Comparison of ENCODE assay signal across 1 cellular context in the genomic region with DNA sequence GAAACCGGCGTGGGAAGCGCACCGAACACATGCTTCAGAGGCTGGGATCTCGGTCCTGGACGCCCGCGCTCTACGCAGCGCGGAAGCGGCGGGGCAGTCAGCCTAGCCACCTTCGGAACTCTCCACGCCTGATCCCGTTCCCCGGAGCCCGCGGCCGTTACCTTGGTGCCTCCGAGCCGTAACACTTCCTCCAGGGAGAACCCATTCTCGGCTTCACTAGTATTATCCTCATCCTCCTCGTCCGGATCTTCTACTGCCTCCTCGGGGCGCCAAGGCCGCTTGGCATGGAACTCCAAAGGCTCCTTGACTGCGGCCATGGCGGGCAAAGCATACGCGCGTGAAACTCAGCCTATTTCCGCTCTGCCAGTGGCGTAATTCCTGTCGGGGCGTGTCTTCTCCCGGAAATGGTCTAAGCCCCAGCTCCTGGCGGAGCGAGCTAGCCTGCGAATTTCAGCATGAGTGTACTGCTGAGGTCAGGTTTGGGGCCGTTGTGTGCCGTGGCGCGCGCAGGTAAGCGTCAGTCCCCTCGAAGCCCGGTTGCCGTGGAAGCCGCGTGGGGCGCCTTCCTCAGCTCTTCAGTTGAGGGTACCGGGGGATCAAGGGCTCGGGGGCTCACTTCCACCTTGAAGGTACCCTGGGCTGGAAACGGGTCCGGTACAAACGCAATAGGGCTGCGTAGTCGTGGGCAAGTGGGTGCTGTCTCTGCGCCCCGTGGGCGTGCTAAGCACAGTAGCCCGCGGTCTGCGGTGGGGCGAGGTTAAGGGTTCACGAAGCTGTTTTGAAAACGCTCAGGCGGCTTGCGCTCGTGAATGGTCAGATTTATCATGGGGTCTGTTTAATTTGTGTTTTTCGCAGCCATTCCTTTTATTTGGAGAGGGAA.
A peak's percentile ranks its signal among the peaks of the same experiment; 100 is the strongest.
TF ChIP-seq lines count a peak whose summit lies in the region.

CEBPZ (minus strand) TSS at position 346 of the 880 bp plus-strand sequence; CDS start at position 317, 29 bp downstream.
NDUFAF7 (plus strand) TSS at position 408 of the 880 bp plus-strand sequence; CDS start at position 456, 48 bp downstream.

TF ChIP-seq in WTC11, 78 proteins besides CTCF, POLR2A, EP300 and RAD21 (continued from another document and continues in another):
- TF ChIP-seq CREB1 (CRISPR knock-in tag; IDR thresholded peaks at IDR 0.05) (no peak), RORB (CRISPR knock-in tag; IDR thresholded peaks at IDR 0.05) (no peak), NFE2L1 (CRISPR knock-in tag; IDR thresholded peaks at IDR 0.05) (no peak), HMGA2 (CRISPR knock-in tag; IDR thresholded peaks at IDR 0.05) (no peak), ZMAT4 (CRISPR knock-in tag; IDR thresholded peaks at IDR 0.05) (no peak), ZNF121 (CRISPR knock-in tag; IDR thresholded peaks at IDR 0.05) (no peak), MXD4 (CRISPR knock-in tag; IDR thresholded peaks at IDR 0.05; ENCODE audit: borderline replicate concordance) (no peak), E2F4 (CRISPR knock-in tag; IDR thresholded peaks at IDR 0.05; ENCODE audit: borderline replicate concordance, low read depth) (no peak), FOXP4 (CRISPR knock-in tag; IDR thresholded peaks at IDR 0.05) (0 out of 2 replicates have a peak, but pooled peaks have one; percentile 18), USF1 (CRISPR knock-in tag; IDR thresholded peaks at IDR 0.05) (peak; percentile 69), ZNF232 (CRISPR knock-in tag; IDR thresholded peaks at IDR 0.05) (peak; percentile 72; the same call in 1 of the 2 replicates), ZNF263 (CRISPR knock-in tag; IDR thresholded peaks at IDR 0.05; ENCODE audit: low read depth) (no peak), TEAD1 (CRISPR knock-in tag; IDR thresholded peaks at IDR 0.05) (peak; percentile 89), GABPB1 (CRISPR knock-in tag; IDR thresholded peaks at IDR 0.05) (0 out of 2 replicates have a peak, but pooled peaks have one; percentile 70), GTF2I (CRISPR knock-in tag; conservative IDR thresholded peaks at IDR 0.05) (no peak), ATF2 (CRISPR knock-in tag; IDR thresholded peaks at IDR 0.05; ENCODE audit: borderline replicate concordance, low read depth) (no peak)
- TF ChIP-seq, protein P1, sequence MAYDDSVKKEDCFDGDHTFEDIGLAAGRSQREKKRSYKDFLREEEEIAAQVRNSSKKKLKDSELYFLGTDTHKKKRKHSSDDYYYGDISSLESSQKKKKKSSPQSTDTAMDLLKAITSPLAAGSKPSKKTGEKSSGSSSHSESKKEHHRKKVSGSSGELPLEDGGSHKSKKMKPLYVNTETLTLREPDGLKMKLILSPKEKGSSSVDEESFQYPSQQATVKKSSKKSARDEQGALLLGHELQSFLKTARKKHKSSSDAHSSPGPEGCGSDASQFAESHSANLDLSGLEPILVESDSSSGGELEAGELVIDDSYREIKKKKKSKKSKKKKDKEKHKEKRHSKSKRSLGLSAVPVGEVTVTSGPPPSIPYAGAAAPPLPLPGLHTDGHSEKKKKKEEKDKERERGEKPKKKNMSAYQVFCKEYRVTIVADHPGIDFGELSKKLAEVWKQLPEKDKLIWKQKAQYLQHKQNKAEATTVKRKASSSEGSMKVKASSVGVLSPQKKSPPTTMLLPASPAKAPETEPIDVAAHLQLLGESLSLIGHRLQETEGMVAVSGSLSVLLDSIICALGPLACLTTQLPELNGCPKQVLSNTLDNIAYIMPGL (CRISPR knock-in tag; IDR thresholded peaks at IDR 0.05): no peak; the same call in 1 of the 2 replicates
- TF ChIP-seq, protein P2, sequence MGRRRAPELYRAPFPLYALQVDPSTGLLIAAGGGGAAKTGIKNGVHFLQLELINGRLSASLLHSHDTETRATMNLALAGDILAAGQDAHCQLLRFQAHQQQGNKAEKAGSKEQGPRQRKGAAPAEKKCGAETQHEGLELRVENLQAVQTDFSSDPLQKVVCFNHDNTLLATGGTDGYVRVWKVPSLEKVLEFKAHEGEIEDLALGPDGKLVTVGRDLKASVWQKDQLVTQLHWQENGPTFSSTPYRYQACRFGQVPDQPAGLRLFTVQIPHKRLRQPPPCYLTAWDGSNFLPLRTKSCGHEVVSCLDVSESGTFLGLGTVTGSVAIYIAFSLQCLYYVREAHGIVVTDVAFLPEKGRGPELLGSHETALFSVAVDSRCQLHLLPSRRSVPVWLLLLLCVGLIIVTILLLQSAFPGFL (CRISPR knock-in tag; IDR thresholded peaks at IDR 0.05; ENCODE audit: borderline replicate concordance): no peak; the same call in 1 of the 2 replicates
- TF ChIP-seq, protein P3, sequence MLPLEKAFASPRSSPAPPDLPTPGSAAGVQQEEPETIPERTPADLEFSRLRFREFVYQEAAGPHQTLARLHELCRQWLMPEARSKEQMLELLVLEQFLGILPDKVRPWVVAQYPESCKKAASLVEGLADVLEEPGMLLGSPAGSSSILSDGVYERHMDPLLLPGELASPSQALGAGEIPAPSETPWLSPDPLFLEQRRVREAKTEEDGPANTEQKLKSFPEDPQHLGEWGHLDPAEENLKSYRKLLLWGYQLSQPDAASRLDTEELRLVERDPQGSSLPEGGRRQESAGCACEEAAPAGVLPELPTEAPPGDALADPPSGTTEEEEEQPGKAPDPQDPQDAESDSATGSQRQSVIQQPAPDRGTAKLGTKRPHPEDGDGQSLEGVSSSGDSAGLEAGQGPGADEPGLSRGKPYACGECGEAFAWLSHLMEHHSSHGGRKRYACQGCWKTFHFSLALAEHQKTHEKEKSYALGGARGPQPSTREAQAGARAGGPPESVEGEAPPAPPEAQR (CRISPR knock-in tag; IDR thresholded peaks at IDR 0.05): no peak
- TF ChIP-seq, protein P4, sequence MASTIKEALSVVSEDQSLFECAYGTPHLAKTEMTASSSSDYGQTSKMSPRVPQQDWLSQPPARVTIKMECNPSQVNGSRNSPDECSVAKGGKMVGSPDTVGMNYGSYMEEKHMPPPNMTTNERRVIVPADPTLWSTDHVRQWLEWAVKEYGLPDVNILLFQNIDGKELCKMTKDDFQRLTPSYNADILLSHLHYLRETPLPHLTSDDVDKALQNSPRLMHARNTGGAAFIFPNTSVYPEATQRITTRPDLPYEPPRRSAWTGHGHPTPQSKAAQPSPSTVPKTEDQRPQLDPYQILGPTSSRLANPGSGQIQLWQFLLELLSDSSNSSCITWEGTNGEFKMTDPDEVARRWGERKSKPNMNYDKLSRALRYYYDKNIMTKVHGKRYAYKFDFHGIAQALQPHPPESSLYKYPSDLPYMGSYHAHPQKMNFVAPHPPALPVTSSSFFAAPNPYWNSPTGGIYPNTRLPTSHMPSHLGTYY (CRISPR knock-in tag; IDR thresholded peaks at IDR 0.05): no peak
- TF ChIP-seq, protein P5, sequence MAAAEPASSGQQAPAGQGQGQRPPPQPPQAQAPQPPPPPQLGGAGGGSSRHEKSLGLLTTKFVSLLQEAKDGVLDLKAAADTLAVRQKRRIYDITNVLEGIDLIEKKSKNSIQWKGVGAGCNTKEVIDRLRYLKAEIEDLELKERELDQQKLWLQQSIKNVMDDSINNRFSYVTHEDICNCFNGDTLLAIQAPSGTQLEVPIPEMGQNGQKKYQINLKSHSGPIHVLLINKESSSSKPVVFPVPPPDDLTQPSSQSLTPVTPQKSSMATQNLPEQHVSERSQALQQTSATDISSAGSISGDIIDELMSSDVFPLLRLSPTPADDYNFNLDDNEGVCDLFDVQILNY (CRISPR knock-in tag; IDR thresholded peaks at IDR 0.05): no peak
- TF ChIP-seq, protein P6, sequence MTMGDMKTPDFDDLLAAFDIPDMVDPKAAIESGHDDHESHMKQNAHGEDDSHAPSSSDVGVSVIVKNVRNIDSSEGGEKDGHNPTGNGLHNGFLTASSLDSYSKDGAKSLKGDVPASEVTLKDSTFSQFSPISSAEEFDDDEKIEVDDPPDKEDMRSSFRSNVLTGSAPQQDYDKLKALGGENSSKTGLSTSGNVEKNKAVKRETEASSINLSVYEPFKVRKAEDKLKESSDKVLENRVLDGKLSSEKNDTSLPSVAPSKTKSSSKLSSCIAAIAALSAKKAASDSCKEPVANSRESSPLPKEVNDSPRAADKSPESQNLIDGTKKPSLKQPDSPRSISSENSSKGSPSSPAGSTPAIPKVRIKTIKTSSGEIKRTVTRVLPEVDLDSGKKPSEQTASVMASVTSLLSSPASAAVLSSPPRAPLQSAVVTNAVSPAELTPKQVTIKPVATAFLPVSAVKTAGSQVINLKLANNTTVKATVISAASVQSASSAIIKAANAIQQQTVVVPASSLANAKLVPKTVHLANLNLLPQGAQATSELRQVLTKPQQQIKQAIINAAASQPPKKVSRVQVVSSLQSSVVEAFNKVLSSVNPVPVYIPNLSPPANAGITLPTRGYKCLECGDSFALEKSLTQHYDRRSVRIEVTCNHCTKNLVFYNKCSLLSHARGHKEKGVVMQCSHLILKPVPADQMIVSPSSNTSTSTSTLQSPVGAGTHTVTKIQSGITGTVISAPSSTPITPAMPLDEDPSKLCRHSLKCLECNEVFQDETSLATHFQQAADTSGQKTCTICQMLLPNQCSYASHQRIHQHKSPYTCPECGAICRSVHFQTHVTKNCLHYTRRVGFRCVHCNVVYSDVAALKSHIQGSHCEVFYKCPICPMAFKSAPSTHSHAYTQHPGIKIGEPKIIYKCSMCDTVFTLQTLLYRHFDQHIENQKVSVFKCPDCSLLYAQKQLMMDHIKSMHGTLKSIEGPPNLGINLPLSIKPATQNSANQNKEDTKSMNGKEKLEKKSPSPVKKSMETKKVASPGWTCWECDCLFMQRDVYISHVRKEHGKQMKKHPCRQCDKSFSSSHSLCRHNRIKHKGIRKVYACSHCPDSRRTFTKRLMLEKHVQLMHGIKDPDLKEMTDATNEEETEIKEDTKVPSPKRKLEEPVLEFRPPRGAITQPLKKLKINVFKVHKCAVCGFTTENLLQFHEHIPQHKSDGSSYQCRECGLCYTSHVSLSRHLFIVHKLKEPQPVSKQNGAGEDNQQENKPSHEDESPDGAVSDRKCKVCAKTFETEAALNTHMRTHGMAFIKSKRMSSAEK (CRISPR knock-in tag; IDR thresholded peaks at IDR 0.05; ENCODE audit: borderline replicate concordance): no peak
- TF ChIP-seq, protein P7, sequence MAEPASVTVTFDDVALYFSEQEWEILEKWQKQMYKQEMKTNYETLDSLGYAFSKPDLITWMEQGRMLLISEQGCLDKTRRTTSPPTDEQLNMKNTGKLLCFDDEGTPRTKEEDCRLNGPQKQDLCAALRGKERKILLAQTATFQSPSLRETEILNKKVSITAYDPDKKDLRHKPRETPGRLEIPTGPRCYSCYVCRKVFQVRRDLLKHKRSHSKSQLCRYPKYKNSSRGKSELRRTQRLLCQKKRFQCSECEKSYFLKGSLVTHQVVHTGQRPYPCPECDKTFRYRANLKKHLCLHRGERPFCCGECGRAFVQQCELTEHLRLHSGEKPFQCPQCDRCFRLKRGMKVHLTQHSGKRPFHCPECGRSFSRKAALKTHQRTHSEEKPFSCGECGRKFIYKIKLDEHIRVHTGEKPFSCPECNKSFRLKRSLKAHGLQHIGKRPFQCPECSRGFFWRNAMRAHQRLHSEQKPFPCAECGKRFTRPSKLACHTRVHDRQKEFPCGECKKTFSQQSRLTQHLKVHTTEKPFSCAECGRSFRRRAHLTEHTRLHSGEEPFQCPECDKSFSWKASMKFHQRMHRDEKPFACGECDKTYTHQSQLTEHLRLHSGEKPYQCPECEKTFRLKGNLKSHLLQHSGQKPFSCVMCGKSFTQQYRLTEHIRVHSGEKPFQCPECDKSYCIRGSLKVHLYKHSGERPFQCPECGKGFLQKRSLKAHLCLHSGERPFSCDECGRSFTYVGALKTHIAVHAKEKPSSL (CRISPR knock-in tag; conservative IDR thresholded peaks at IDR 0.05): no peak
